In the genomic region with DNA sequence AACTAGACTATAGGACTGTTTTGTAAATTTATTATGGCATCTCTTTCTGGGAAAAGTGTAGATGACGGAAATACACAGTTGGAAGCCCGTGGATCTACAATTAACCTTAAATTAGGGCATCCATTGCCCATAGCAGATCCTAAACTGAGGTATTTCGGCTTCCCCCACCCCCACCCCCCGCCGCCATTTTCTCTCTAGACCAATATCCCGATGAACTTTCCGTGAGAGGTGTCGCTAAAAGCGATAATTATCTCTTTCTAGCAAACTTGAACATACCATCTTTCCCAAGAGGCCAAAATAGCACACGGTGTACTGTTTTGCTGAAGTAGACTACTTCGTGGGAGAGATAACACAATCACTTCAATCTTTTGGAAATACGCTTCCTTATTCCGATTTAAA, we compare ENCODE assay signal across 8 cellular contexts. TPM values are rescaled to one million over a fixed set of nuclear protein-coding genes. Genes with fewer than 3 reads are reported as not detected.
A peak's percentile ranks its signal among the peaks of the same experiment; 100 is the strongest.
DNase-seq lines count a peak whose midpoint lies in the region; FAIRE-seq and TF ChIP-seq lines count a peak whose summit lies in the region.

No MANE protein-coding gene starts in this region.

- no peak for TF ChIP-seq POLR2A in H1 (IDR thresholded peaks at IDR 0.05; ENCODE audit: control extremely low read depth in 1 of 2, low read depth in 2 of 2, low read length in 2 of 2)

- 0 out of 2 replicates have a peak, but pooled peaks cover 3% of the 10 kb centered on the region for H3K23me2 ChIP-seq in H1 (ENCODE audit: low read depth, low read length)

- H3K9ac ChIP-seq in OCI-LY1 (ENCODE audit: low read length) (peak overlapping the region; percentile 96), H1 (replicated peaks in 1 of 4; ENCODE audit: extremely low read depth in 1 of 4, low read depth in 3 of 4, low read length in 3 of 4) (peak overlapping the region in 2 of 4 experiments; percentile 47 to 60; a peak in 3 of 7 replicates)

- WGBS in H1 (ENCODE audit: extremely low coverage in 1 of 2, insufficient coverage in 1 of 2, insufficient read length in 1 of 2, insufficient replicate concordance in 2 of 2, low coverage in 1 of 2, low lambda C conversion rate in 2 of 2, missing lambda C conversion rate in 1 of 2), 2 experiments, result 24% methylated on average over 13 of the region's 13 CpGs; no CpG with 5 or more reads in 1 of the 2 experiments

- peaks cover 7% of the 10 kb centered on the region; the same call in 1 of the 2 replicates for H3K36me3 ChIP-seq in OCI-LY1 (ENCODE audit: insufficient read depth, low read length)
- H3K36me3 ChIP-seq in H1 (ENCODE audit: control insufficient read depth in 2 of 4, insufficient read depth in 4 of 4, low read length in 3 of 4), result no peaks in the 10 kb centered on the region
- H3K36me3 ChIP-seq in neuron (ENCODE audit: insufficient read depth, low read length), result no peaks in the 10 kb centered on the region

- H4K20me1 ChIP-seq in OCI-LY1 (ENCODE audit: insufficient read depth, low read length) (no peaks in the 10 kb centered on the region), H1 (replicated peaks in 1 of 2; ENCODE audit: control insufficient read depth in 1 of 2, insufficient read depth in 2 of 2, low read length in 2 of 2) (no peaks in the 10 kb centered on the region)

- peaks cover 28% of the 10 kb centered on the region for H3K79me2 ChIP-seq in OCI-LY1 (ENCODE audit: insufficient read depth, low read length)
- peaks cover 0 to 27% of the 10 kb centered on the region in 2 experiments; a peak in 2 of 4 replicates for H3K79me2 ChIP-seq in H1 (ENCODE audit: control insufficient read depth in 1 of 2, insufficient read depth in 2 of 2, low read length in 2 of 2)

- no peak overlapping the region for H2AK5ac ChIP-seq in H1 (ENCODE audit: low read depth, low read length)

- no peak for TF ChIP-seq RAD21 in H1 (IDR thresholded peaks at IDR 0.05 in 1 of 2, conservative IDR thresholded peaks at IDR 0.05 in 1 of 2; ENCODE audit: low read depth in 2 of 2, low read length in 2 of 2)

- H2BK120ac ChIP-seq in H1 (replicated peaks; ENCODE audit: low read depth, low read length), result no peak overlapping the region

- TF ChIP-seq CTCF in OCI-LY1 (IDR thresholded peaks at IDR 0.05; ENCODE audit: low read length) (no peak), H1 (IDR thresholded peaks at IDR 0.05; ENCODE audit: control extremely low read depth in 1 of 3, insufficient read depth in 1 of 3, low read depth in 1 of 3, low read length in 3 of 3) (no peak)

- H3K4me1 ChIP-seq in OCI-LY1 (ENCODE audit: insufficient read depth, low read length, severe bottlenecking) (peaks cover 21% of the 10 kb centered on the region), H1 (replicated peaks in 1 of 4; ENCODE audit: control insufficient read depth in 3 of 4, insufficient read depth in 4 of 4, low read length in 3 of 4) (peaks cover 0 to 7% (median 0%) of the 10 kb centered on the region in 4 experiments; a peak in 1 of 7 replicates), neuron (ENCODE audit: insufficient read depth, low read length) (no peaks in the 10 kb centered on the region)

- peak overlapping the region; percentile 92 for H3K4me2 ChIP-seq in OCI-LY1 (ENCODE audit: low read length)
- H3K4me2 ChIP-seq in H1 (ENCODE audit: insufficient read depth in 1 of 2, low read depth in 2 of 2, low read length in 2 of 2), result peak overlapping the region; percentile 78 to 88

- POLR2A ChIA-PET in H1 (lab: Charles Lee; ENCODE audit: partially characterized antibody), result interaction anchor here (0.5 to 4.6 kb wide), 6 partner anchors 23 to 283 kb away, joined by 3 to 37 read pairs (median 3); partner anchors contain the start of genes ACOT9 and EIF2S3

- DNase-seq in H1 (ENCODE audit: low read depth in 1 of 2, low spot score in 2 of 2) (no peak), HTR-8/SVneo (ENCODE audit: insufficient read length, low spot score) (no peak), GOT3 (lab: John Stamatoyannopoulos, UW) (no peak), EL (no peak)
- DNase-seq in stimulated activated CD4-positive, alpha-beta T cell treated with anti-CD3 and anti-CD28 coated beads, Interleukin-2, amount 100 ng/mL, for 48 hours, result no peak

- H4K5ac ChIP-seq in H1 (ENCODE audit: insufficient read length, low read depth, low read length), result no peak overlapping the region

- H3K27me3 ChIP-seq in OCI-LY1 (ENCODE audit: insufficient read depth, low read length), result no peaks in the 10 kb centered on the region
- H3K27me3 ChIP-seq in H1 (replicated peaks in 1 of 4; ENCODE audit: control insufficient read depth in 3 of 4, extremely low read depth in 1 of 4, insufficient read depth in 3 of 4, low read length in 3 of 4), result peaks cover 0 to 3% (median 0%) of the 10 kb centered on the region in 4 experiments; a peak in 2 of 7 replicates
- H3K27me3 ChIP-seq in neuron (ENCODE audit: insufficient read depth, low read length), result no peaks in the 10 kb centered on the region

- no peak overlapping the region for H3K56ac ChIP-seq in H1 (replicated peaks; ENCODE audit: insufficient read length, low read depth, low read length)

- no peaks in the 10 kb centered on the region for H3K79me1 ChIP-seq in H1 (ENCODE audit: low read depth, low read length)

- H3K4ac ChIP-seq in H1 (replicated peaks; ENCODE audit: insufficient read length, low read depth, low read length), result no peak overlapping the region

- H3K9me3 ChIP-seq in OCI-LY1 (ENCODE audit: low read length) (no peaks in the 10 kb centered on the region), H1 (ENCODE audit: insufficient read depth in 2 of 2, low read depth in 1 of 2, low read length in 1 of 2) (no peaks in the 10 kb centered on the region), neuron (ENCODE audit: low read length) (no peaks in the 10 kb centered on the region)

- H4K91ac ChIP-seq in H1 (replicated peaks; ENCODE audit: insufficient read length, low read length), result no peak overlapping the region

- no peak overlapping the region for H3K23ac ChIP-seq in H1 (ENCODE audit: insufficient read length)

- no peak overlapping the region for H2BK5ac ChIP-seq in H1 (ENCODE audit: low read depth, low read length)

- H3K14ac ChIP-seq in H1 (ENCODE audit: insufficient read length), result no peak overlapping the region

- no peak overlapping the region for H2BK15ac ChIP-seq in H1 (ENCODE audit: low read length)

- H2BK12ac ChIP-seq in H1 (ENCODE audit: low read depth, low read length), result no peak overlapping the region

- peak overlapping the region; percentile 85 for H3K4me3 ChIP-seq in OCI-LY1 (ENCODE audit: low read depth, low read length, poor library complexity, severe bottlenecking)
- peak overlapping the region; percentile 56 to 97 (median 74); a peak in 5 of 8 replicates for H3K4me3 ChIP-seq in H1 (ENCODE audit: extremely low read depth in 1 of 4, insufficient read depth in 2 of 4, low read depth in 3 of 4, low read length in 4 of 4)
- peak overlapping the region; percentile 96 for H3K4me3 ChIP-seq in neuron (ENCODE audit: low read length)

- H2AFZ ChIP-seq in OCI-LY1 (ENCODE audit: low read length) (no peak overlapping the region), H1 (ENCODE audit: low read length) (peak overlapping the region; percentile 85; the same call in 1 of the 2 replicates), neuron (ENCODE audit: low read depth, low read length) (no peak overlapping the region)

- no peak overlapping the region for H2BK20ac ChIP-seq in H1 (ENCODE audit: low read length)

- H3K27ac ChIP-seq in OCI-LY1 (ENCODE audit: low read depth, low read length, poor library complexity, severe bottlenecking) (no peak overlapping the region), H1 (ENCODE audit: low read depth, low read length) (no peak overlapping the region)

- H3F3A ChIP-seq in OCI-LY1 (ENCODE audit: insufficient read depth, low read length), result no peaks in the 10 kb centered on the region

- no peak for TF ChIP-seq EP300 in H1 (IDR thresholded peaks at IDR 0.05; ENCODE audit: borderline replicate concordance in 1 of 2, low read depth in 2 of 2, low read length in 2 of 2)

- peak; percentile 48 for FAIRE-seq in G401.6 (lab: Jason Lieb, UNC)
- no peak for FAIRE-seq in H1 (lab: Jason Lieb, UNC)
- no peak for FAIRE-seq in HTR-8/SVneo (lab: Jason Lieb, UNC)

- no peak overlapping the region for H4K8ac ChIP-seq in H1 (ENCODE audit: extremely low read depth, insufficient read depth, low read length)

- no peak overlapping the region for H3K18ac ChIP-seq in H1 (ENCODE audit: extremely low read depth, low read length)

- H3K9me2 ChIP-seq in OCI-LY1 (ENCODE audit: low read depth, low read length), result no peaks in the 10 kb centered on the region

- CTCF ChIA-PET in H1 (lab: Charles Lee; ENCODE audit: partially characterized antibody), result interaction anchor here (1.3 to 3.3 kb wide), 2 partner anchors 28 to 117 kb away, joined by 4 to 23 read pairs; partner anchors contain the start of gene EIF2S3

TF ChIP-seq in H1, 55 proteins besides CTCF, POLR2A, EP300 and RAD21 (continues in another document):
- TF ChIP-seq MAFK (IDR thresholded peaks at IDR 0.05; ENCODE audit: low read depth, low read length) (no peak), YY1 (IDR thresholded peaks at IDR 0.05; ENCODE audit: low read depth, low read length) (peak; percentile 63; the same call in 1 of the 2 replicates), TEAD4 (IDR thresholded peaks at IDR 0.05; ENCODE audit: low read depth, low read length) (no peak)
- TF ChIP-seq, protein P1, sequence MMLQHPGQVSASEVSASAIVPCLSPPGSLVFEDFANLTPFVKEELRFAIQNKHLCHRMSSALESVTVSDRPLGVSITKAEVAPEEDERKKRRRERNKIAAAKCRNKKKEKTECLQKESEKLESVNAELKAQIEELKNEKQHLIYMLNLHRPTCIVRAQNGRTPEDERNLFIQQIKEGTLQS (IDR thresholded peaks at IDR 0.05; ENCODE audit: insufficient read depth, low read depth, low read length), result no peak

RNA-seq across cellular contexts. Expression of gene KLHL15, which starts 0.6 kb away (rescaled TPM):
- total RNA-seq in H1 (2021; fragmentation: NEBNext Ultra II Directional; extraction: Animal tissue kit (Norgen Biotek cat#: 25700)), result 8.5 and 8.9 TPM in 2 replicates
- polyA plus RNA-seq in H1 (2011; rRNA removed), result 2.2 and 3.7 TPM in 2 replicates
- 3.9 TPM for polyA plus RNA-seq in H1 (2011; cell fraction: cytosol; rRNA removed)
- polyA plus RNA-seq in H1 (2011; cell fraction: nucleus; rRNA removed), result 1.4 TPM
- 2.8 to 6.1 TPM (median 3.9 TPM) in 4 replicates for polyA plus RNA-seq in H1 (2012, experiment 1 of 2)
- 0.62 TPM for polyA plus RNA-seq in H1 (2012, experiment 2 of 2)
- 4.2 TPM for polyA plus RNA-seq in H1 (2013, experiment 1 of 2)
- polyA plus RNA-seq in H1 (2013, experiment 2 of 2), result 3.9 TPM
- 11.4 and 15.0 TPM in 2 replicates for polyA minus RNA-seq in H1 (2011; rRNA and poly(A)+ RNA removed)
- 5.7 TPM for polyA minus RNA-seq in H1 (2011; cell fraction: cytosol; rRNA and poly(A)+ RNA removed)
- 7.4 TPM for polyA minus RNA-seq in H1 (2011; cell fraction: nucleus; rRNA and poly(A)+ RNA removed)

RNA-seq across cellular contexts. Expression of gene EIF2S3, which starts 28.4 kb away (rescaled TPM):
- total RNA-seq in H1 (2021; fragmentation: NEBNext Ultra II Directional; extraction: Animal tissue kit (Norgen Biotek cat#: 25700)), result 244 and 259 TPM in 2 replicates
- 65.5 and 69.0 TPM in 2 replicates for polyA plus RNA-seq in H1 (2011; rRNA removed)
- 90.2 TPM for polyA plus RNA-seq in H1 (2011; cell fraction: cytosol; rRNA removed)
- polyA plus RNA-seq in H1 (2011; cell fraction: nucleus; rRNA removed), result 75.8 TPM
- polyA plus RNA-seq in H1 (2012, experiment 1 of 2), result 146 to 218 TPM (median 174 TPM) in 4 replicates
- polyA plus RNA-seq in H1 (2012, experiment 2 of 2), result 85.2 TPM
- polyA plus RNA-seq in H1 (2013, experiment 1 of 2), result 130 TPM
- polyA plus RNA-seq in H1 (2013, experiment 2 of 2), result 127 TPM
- polyA minus RNA-seq in H1 (2011; rRNA and poly(A)+ RNA removed), result 91.8 and 142 TPM in 2 replicates
- polyA minus RNA-seq in H1 (2011; cell fraction: cytosol; rRNA and poly(A)+ RNA removed), result 236 TPM
- polyA minus RNA-seq in H1 (2011; cell fraction: nucleus; rRNA and poly(A)+ RNA removed), result 125 TPM
